In genomic region chr15:41930221-41930866, GRCh38 we compare ENCODE assay signal across 9 cellular contexts. TPM values are rescaled to one million over a fixed set of nuclear protein-coding genes. Genes with fewer than 3 reads are reported as not detected.
DNase-seq lines count a peak whose midpoint lies in the region; ATAC-seq and TF ChIP-seq lines count a peak whose summit lies in the region.
"Had no signal": no experiment of that assay in that cellular context is flagged by ENCODE, and none has a peak within 500 bp of the region (broad histone marks: within the 10 kb centered on the region; RNA-seq: fewer than 3 reads in every experiment).

No MANE protein-coding gene starts in this region.

- H3K9me3 Mint-ChIP-seq in CD4-positive, alpha-beta T cell: no peaks in the 10 kb centered on the region
- no peaks in the 10 kb centered on the region for H3K9me3 Mint-ChIP-seq in osteocyte (ENCODE audit: unreplicated experiment)
- no peaks in the 10 kb centered on the region for H3K9me3 Mint-ChIP-seq in activated T-cell treated with anti-CD3 and anti-CD28 coated beads, Interleukin-2, amount 50 U/mL, for 4 hours
- H3K9me3 Mint-ChIP-seq: activated naive CD8-positive, alpha-beta T cell treated with anti-CD3 and anti-CD28 coated beads, Interleukin-2, amount 10 ng/mL, durations not matched to agents 7 days and 5 days had no signal

- POLR2A ChIA-PET in CD4-positive, alpha-beta T cell (lab: Charles Lee): interaction anchor here (2.0 kb wide), 1 partner anchor 42 kb away, joined by 6 read pairs; the partner anchor contains the start of gene EHD4

- intact Hi-C loops in CD4-positive, alpha-beta T cell (cut with DNase I, micrococcal nuclease): no loop called here
- intact Hi-C loops in esophagus squamous epithelium (cut with DNase I): no loop called here

- CTCF ChIA-PET in CD4-positive, alpha-beta T cell (lab: Charles Lee): interaction anchor here (0.5 to 1.8 kb wide), 2 partner anchors 43 to 145 kb away, joined by 4 read pairs; no protein-coding TSS in a partner anchor

- peaks cover 9% of the 10 kb centered on the region for H3K36me3 Mint-ChIP-seq in CD4-positive, alpha-beta T cell (ENCODE audit: low read depth)
- H3K36me3 Mint-ChIP-seq in osteocyte (ENCODE audit: unreplicated experiment) (peaks cover 11% of the 10 kb centered on the region), T-helper 17 cell (ENCODE audit: low read depth) (peaks cover 5% of the 10 kb centered on the region)
- H3K36me3 Mint-ChIP-seq in activated T-cell treated with anti-CD3 and anti-CD28 coated beads, Interleukin-2, amount 50 U/mL, for 4 hours (ENCODE audit: insufficient read depth): peaks cover 9% of the 10 kb centered on the region
- H3K36me3 Mint-ChIP-seq: activated naive CD8-positive, alpha-beta T cell treated with anti-CD3 and anti-CD28 coated beads, Interleukin-2, amount 10 ng/mL, durations not matched to agents 7 days and 5 days had no signal

- peaks cover 41 to 96% (median 57%) of the 10 kb centered on the region in 3 donors for H3K4me1 ChIP-seq in esophagus squamous epithelium

- no peak for TF ChIP-seq POLR2A in esophagus squamous epithelium (IDR thresholded peaks at IDR 0.05)

- H3K4me3 Mint-ChIP-seq in CD4-positive, alpha-beta T cell: no peak overlapping the region
- H3K4me3 Mint-ChIP-seq in osteocyte (ENCODE audit: unreplicated experiment): no peak overlapping the region
- H3K4me3 Mint-ChIP-seq in T-helper 17 cell: no peak overlapping the region
- H3K4me3 Mint-ChIP-seq in activated T-cell treated with anti-CD3 and anti-CD28 coated beads, Interleukin-2, amount 50 U/mL, for 4 hours: no peak overlapping the region
- H3K4me3 Mint-ChIP-seq: activated naive CD8-positive, alpha-beta T cell treated with anti-CD3 and anti-CD28 coated beads, Interleukin-2, amount 10 ng/mL, durations not matched to agents 7 days and 5 days had no signal

- no peaks in the 10 kb centered on the region for H3K27me3 ChIP-seq in CD4-positive, alpha-beta T cell (ENCODE audit: control insufficient read depth, insufficient read depth, low read length)
- no peaks in the 10 kb centered on the region for H3K27me3 ChIP-seq in esophagus squamous epithelium

- H3K36me3 ChIP-seq in esophagus squamous epithelium: no peaks in the 10 kb centered on the region

- no peak for ATAC-seq in CD4-positive, alpha-beta T cell (ENCODE audit: poor library complexity)
- ATAC-seq in T-helper 17 cell (no peak), HG03460 (IDR thresholded peaks at IDR 0.05; ENCODE audit: unreplicated experiment) (no peak)
- ATAC-seq in activated T-cell treated with anti-CD3 and anti-CD28 coated beads, Interleukin-2, amount 50 U/mL, for 4 hours: no peak

- DNase-seq in CD4-positive, alpha-beta T cell: no peak
- DNase-seq in RKO (ENCODE audit: low spot score) (peak; percentile 39), esophagus squamous epithelium (lab: John Stamatoyannopoulos, UW) (no peak), osteocyte (ENCODE audit: extremely low spot score, unreplicated experiment) (no peak), T-helper 17 cell (no peak), NCI-H187 (lab: John Stamatoyannopoulos, UW) (no peak)
- no peak for DNase-seq in activated T-cell treated with anti-CD3 and anti-CD28 coated beads, Interleukin-2, amount 50 U/mL, for 4 hours
- DNase-seq: activated naive CD8-positive, alpha-beta T cell treated with anti-CD3 and anti-CD28 coated beads, Interleukin-2, amount 10 ng/mL, durations not matched to agents 7 days and 5 days had no signal

- H3K9me3 ChIP-seq in CD4-positive, alpha-beta T cell (ENCODE audit: control insufficient read depth, low read length): no peaks in the 10 kb centered on the region
- H3K9me3 ChIP-seq in esophagus squamous epithelium: no peaks in the 10 kb centered on the region
- H3K9me3 ChIP-seq in T-helper 17 cell (ENCODE audit: control insufficient read depth, low read length, poor library complexity, severe bottlenecking): no peaks in the 10 kb centered on the region

- no peak overlapping the region for H3K27ac ChIP-seq in CD4-positive, alpha-beta T cell (ENCODE audit: low read depth, low read length)
- peak overlapping the region; percentile 28 to 79 (median 70) for H3K27ac ChIP-seq in esophagus squamous epithelium

- H3K4me3 ChIP-seq in esophagus squamous epithelium: no peak overlapping the region

- no peaks in the 10 kb centered on the region for H3K27me3 Mint-ChIP-seq in CD4-positive, alpha-beta T cell
- H3K27me3 Mint-ChIP-seq in osteocyte (ENCODE audit: unreplicated experiment): no peaks in the 10 kb centered on the region
- H3K27me3 Mint-ChIP-seq in T-helper 17 cell: no peaks in the 10 kb centered on the region
- no peaks in the 10 kb centered on the region for H3K27me3 Mint-ChIP-seq in activated T-cell treated with anti-CD3 and anti-CD28 coated beads, Interleukin-2, amount 50 U/mL, for 4 hours (ENCODE audit: low read depth)
- H3K27me3 Mint-ChIP-seq: activated naive CD8-positive, alpha-beta T cell treated with anti-CD3 and anti-CD28 coated beads, Interleukin-2, amount 10 ng/mL, durations not matched to agents 7 days and 5 days had no signal

- peaks cover 42% of the 10 kb centered on the region for H3K4me1 Mint-ChIP-seq in CD4-positive, alpha-beta T cell (ENCODE audit: low read depth)
- H3K4me1 Mint-ChIP-seq in osteocyte (ENCODE audit: unreplicated experiment) (peaks cover 82% of the 10 kb centered on the region), T-helper 17 cell (peaks cover 44% of the 10 kb centered on the region)
- H3K4me1 Mint-ChIP-seq in activated T-cell treated with anti-CD3 and anti-CD28 coated beads, Interleukin-2, amount 50 U/mL, for 4 hours (ENCODE audit: low read depth): peaks cover 58% of the 10 kb centered on the region

- H3K27ac Mint-ChIP-seq in CD4-positive, alpha-beta T cell: peak overlapping the region; percentile 24
- H3K27ac Mint-ChIP-seq in osteocyte (ENCODE audit: unreplicated experiment) (peak overlapping the region; percentile 2), T-helper 17 cell (no peak overlapping the region)
- H3K27ac Mint-ChIP-seq: activated naive CD8-positive, alpha-beta T cell treated with anti-CD3 and anti-CD28 coated beads, Interleukin-2, amount 10 ng/mL, durations not matched to agents 7 days and 5 days had no signal

- no peak for TF ChIP-seq CTCF in CD4-positive, alpha-beta T cell (IDR thresholded peaks at IDR 0.05)
- TF ChIP-seq CTCF in esophagus squamous epithelium (IDR thresholded peaks at IDR 0.05) (peak in 2 of 6 experiments; percentile 2 to 27), osteocyte (IDR thresholded peaks at IDR 0.05) (peak; percentile 27)

- 36 to 42% methylated on average over 8 of the region's 8 CpGs for WGBS in esophagus squamous epithelium, 2 donors

RNA-seq across cellular contexts. Expression of gene SPTBN5, which starts 36.5 kb away (rescaled TPM):
- 1 to 10 TPM; 2.2 to 2.3 TPM for total RNA-seq in CD4-positive, alpha-beta T cell
- total RNA-seq in esophagus squamous epithelium: 1 to 10 TPM; 1.9 to 4.4 (median 3.4) TPM
- 3.0 and 3.2 TPM in 2 replicates for total RNA-seq in osteocyte
- 1 to 10 TPM; 1.9 to 2.2 TPM for total RNA-seq in T-helper 17 cell
- total RNA-seq in activated T-cell treated with anti-CD3 and anti-CD28 coated beads, Interleukin-2, amount 50 U/mL, for 4 hours: under 1 TPM; 0.16 to 0.69 (median 0.46) TPM

RNA-seq across cellular contexts. Expression of gene EHD4, which starts 42.0 kb away (rescaled TPM):
- total RNA-seq in CD4-positive, alpha-beta T cell: 10 to 100 TPM; 39.8 to 40.5 TPM
- total RNA-seq in esophagus squamous epithelium (10 to 100 TPM; 25.4 to 45.3 (median 27.8) TPM), osteocyte (20.9 and 21.7 TPM in 2 replicates), T-helper 17 cell (10 to 100 TPM; 57.6 to 79.9 TPM)
- 10 to 100 TPM; 25.7 to 33.8 (median 27.6) TPM for total RNA-seq in activated T-cell treated with anti-CD3 and anti-CD28 coated beads, Interleukin-2, amount 50 U/mL, for 4 hours
